Comparison of ENCODE assay signal across 10 cellular contexts in genomic region chr7:50205011-50205410, GRCh38.
DNase-seq lines count a peak whose midpoint lies in the region; ATAC-seq and TF ChIP-seq lines count a peak whose summit lies in the region.
"Had no signal": no experiment of that assay in that cellular context is flagged by ENCODE, and none has a peak within 500 bp of the region (broad histone marks: within the 10 kb centered on the region; RNA-seq: fewer than 3 reads in every experiment).

No MANE protein-coding gene starts in this region.

- H3K9me3 ChIP-seq in KOPT-K1 (ENCODE audit: insufficient read depth, low read length, poor library complexity, severe bottlenecking): no peaks in the 10 kb centered on the region
- H3K9me3 ChIP-seq in prostate gland: no peaks in the 10 kb centered on the region
- H3K9me3 ChIP-seq: gastrocnemius medialis, testis had no signal

- DNase-seq in left ventricle myocardium superior (no peak), cardiac septum (ENCODE audit: low spot score) (no peak), foreskin keratinocyte (no peak), NCI-H446 treated with DMSO at 0.1 percent for 48 hours (lab: John Stamatoyannopoulos, UW) (no peak), prostate gland (ENCODE audit: low spot score) (no peak), HK-2 (ENCODE audit: unreplicated experiment) (no peak)

- H3K27ac ChIP-seq in KOPT-K1 (ENCODE audit: low read depth, low read length, poor library complexity, severe bottlenecking) (peak overlapping the region; percentile 53), foreskin keratinocyte (no peak overlapping the region), prostate gland (no peak overlapping the region)
- H3K27ac ChIP-seq: gastrocnemius medialis, parathyroid adenoma, testis had no signal

- H3K36me3 ChIP-seq in KOPT-K1 (ENCODE audit: insufficient read depth, low read length) (no peaks in the 10 kb centered on the region), prostate gland (no peaks in the 10 kb centered on the region)
- H3K36me3 ChIP-seq: gastrocnemius medialis had no signal

- no peaks in the 10 kb centered on the region for H3K4me1 ChIP-seq in foreskin keratinocyte
- no peaks in the 10 kb centered on the region for H3K4me1 ChIP-seq in prostate gland (replicated peaks)
- H3K4me1 ChIP-seq: gastrocnemius medialis, parathyroid adenoma had no signal

- TF ChIP-seq CTCF in foreskin keratinocyte (conservative IDR thresholded peaks at IDR 0.05): no peak
- no peak for TF ChIP-seq CTCF in prostate gland (IDR thresholded peaks at IDR 0.05)

- 70% methylated on average over 7 of the region's 7 CpGs for WGBS in prostate gland

- H3K27me3 ChIP-seq in foreskin keratinocyte (no peaks in the 10 kb centered on the region), prostate gland (replicated peaks; ENCODE audit: insufficient read depth) (no peaks in the 10 kb centered on the region)
- H3K27me3 ChIP-seq: gastrocnemius medialis, testis had no signal

- ATAC-seq in left ventricle myocardium superior (peak; percentile 14), foreskin keratinocyte (peak; percentile 9)

- intact Hi-C loops in left ventricle myocardium superior (cut with micrococcal nuclease) (loop anchor here (5.0 kb wide), 1 partner anchor 212 kb away; no protein-coding TSS in a partner anchor), cardiac septum (cut with DNase I) (loop anchor here (2.0 kb wide), 1 partner anchor 214 kb away; no protein-coding TSS in a partner anchor), prostate gland (cut with DNase I) (no loop called here)

- TF ChIP-seq POLR2A in prostate gland (IDR thresholded peaks at IDR 0.05): no peak

- no peak overlapping the region for H3K4me3 ChIP-seq in prostate gland
- H3K4me3 ChIP-seq: gastrocnemius medialis, testis had no signal
